ENCODE assay signal across 8 cellular contexts in genomic region chr3:184568918-184569829, GRCh38. TPM values are rescaled to one million over a fixed set of nuclear protein-coding genes. Genes with fewer than 3 reads are reported as not detected.
A peak's percentile ranks its signal among the peaks of the same experiment; 100 is the strongest.
DNase-seq lines count a peak whose midpoint lies in the region; ATAC-seq and TF ChIP-seq lines count a peak whose summit lies in the region.

No MANE protein-coding gene starts in this region.

- no TSS peak for BruUV-seq in OCI-LY7 (replicated peaks; lab: Mats Ljungman, UMichigan)

- no peak overlapping the region for H3K4me2 ChIP-seq in OCI-LY7 (ENCODE audit: low read length)

- TF ChIP-seq CTCF in gastrocnemius medialis (IDR thresholded peaks at IDR 0.05 in 4 of 5, conservative IDR thresholded peaks at IDR 0.05 in 1 of 5) = no peak
- TF ChIP-seq CTCF in OCI-LY7 (conservative IDR thresholded peaks at IDR 0.05; ENCODE audit: low read length) = no peak

- H3K4me3 ChIP-seq in gastrocnemius medialis = peak overlapping the region; percentile 52 to 64 (median 56)
- H3K4me3 ChIP-seq in OCI-LY7 (ENCODE audit: low read depth, low read length, poor library complexity, severe bottlenecking) = no peak overlapping the region

- TF ChIP-seq POLR2A in gastrocnemius medialis (IDR thresholded peaks at IDR 0.05) = no peak

- in situ Hi-C loops in gastrocnemius medialis (cut with MboI; ENCODE audit: low sequenced_read_pairs in 4 of 4) = no loop called here

- no peaks in the 10 kb centered on the region for H3K9me3 Mint-ChIP-seq in T-helper 2 cell treated with Interferon-gamma antibody and Interleukin-4, amounts not matched to agents 5 μg/mL and 100 μg/mL, for 36 hours

- POLR2A ChIA-PET in OCI-LY7 (lab: Charles Lee) = no interaction called here

- H3K27ac ChIP-seq in caudate nucleus (ENCODE audit: low read depth, low read length) (no peak overlapping the region), gastrocnemius medialis (peak overlapping the region; percentile 20 to 59 (median 36)), OCI-LY7 (ENCODE audit: low read depth, low read length, poor library complexity, severe bottlenecking) (no peak overlapping the region)

- no peaks in the 10 kb centered on the region for H3K9me3 ChIP-seq in gastrocnemius medialis
- no peaks in the 10 kb centered on the region for H3K9me3 ChIP-seq in OCI-LY7 (ENCODE audit: low read length)

- ATAC-seq in gastrocnemius medialis (peak; percentile 63 to 78), HG03432 (IDR thresholded peaks at IDR 0.05; ENCODE audit: unreplicated experiment) (no peak)

- H3K4me1 ChIP-seq in gastrocnemius medialis (peaks cover 0 to 15% of the 10 kb centered on the region in 2 donors), OCI-LY7 (ENCODE audit: insufficient read depth, low read length, poor library complexity, severe bottlenecking) (no peaks in the 10 kb centered on the region)

- intact Hi-C loops in gastrocnemius medialis (cut with DNase I; ENCODE audit: low total_unique reads) = no loop called here
- intact Hi-C loops in OCI-LY7 (cut with micrococcal nuclease; ENCODE audit: unreplicated experiment) = no loop called here

- H4K20me1 ChIP-seq in OCI-LY7 (ENCODE audit: insufficient read depth, low read length) = no peaks in the 10 kb centered on the region

- H3K79me2 ChIP-seq in OCI-LY7 (ENCODE audit: insufficient read depth, low read depth, low read length) = no peaks in the 10 kb centered on the region

- no peak overlapping the region for H3K27ac Mint-ChIP-seq in T-helper 2 cell treated with Interferon-gamma antibody and Interleukin-4, amounts not matched to agents 5 μg/mL and 100 μg/mL, for 36 hours

- H3K4me3 Mint-ChIP-seq in T-helper 2 cell treated with Interferon-gamma antibody and Interleukin-4, amounts not matched to agents 5 μg/mL and 100 μg/mL, for 36 hours = peak overlapping the region; percentile 36

- CTCF ChIA-PET in OCI-LY7 (lab: Charles Lee; ENCODE audit: unreplicated experiment) = no interaction called here

- peaks cover 2% of the 10 kb centered on the region for H3K4me1 Mint-ChIP-seq in T-helper 2 cell treated with Interferon-gamma antibody and Interleukin-4, amounts not matched to agents 5 μg/mL and 100 μg/mL, for 36 hours (ENCODE audit: low read depth)

- no peaks in the 10 kb centered on the region for H3K9me2 ChIP-seq in OCI-LY7 (ENCODE audit: insufficient read depth, low read length)

- no peak overlapping the region for H2AFZ ChIP-seq in OCI-LY7 (ENCODE audit: low read length)

- H3K27me3 ChIP-seq in gastrocnemius medialis = peaks cover 11 to 23% (median 22%) of the 10 kb centered on the region in 3 donors

- H3K36me3 ChIP-seq in gastrocnemius medialis (no peaks in the 10 kb centered on the region), OCI-LY7 (ENCODE audit: insufficient read depth, low read length) (no peaks in the 10 kb centered on the region)

- H3K27me3 Mint-ChIP-seq in T-helper 2 cell treated with Interferon-gamma antibody and Interleukin-4, amounts not matched to agents 5 μg/mL and 100 μg/mL, for 36 hours (ENCODE audit: low read depth) = peaks cover 61% of the 10 kb centered on the region

- no peaks in the 10 kb centered on the region for H3K36me3 Mint-ChIP-seq in T-helper 2 cell treated with Interferon-gamma antibody and Interleukin-4, amounts not matched to agents 5 μg/mL and 100 μg/mL, for 36 hours (ENCODE audit: low read depth)

- DNase-seq in T-helper 2 cell treated with Interferon-gamma antibody and Interleukin-4, amounts not matched to agents 5 μg/mL and 100 μg/mL, for 36 hours (ENCODE audit: low spot score) = no peak
- DNase-seq in T-helper 2 cell (no peak), caudate nucleus (lab: John Stamatoyannopoulos, UW) (peak in 46 of 61 donors; percentile 20 to 75 (median 52)), iris pigment epithelial cell (ENCODE audit: low read depth) (peak; percentile 87), gastrocnemius medialis (peak; percentile 48 to 67), OCI-LY7 (ENCODE audit: low spot score) (no peak)

TF ChIP-seq in PFSK-1, 5 proteins besides CTCF, POLR2A, EP300 and RAD21:
- TF ChIP-seq TAF1 (IDR thresholded peaks at IDR 0.05; ENCODE audit: borderline replicate concordance, insufficient read depth, low read length) (no peak), FOXP2 (optimal IDR thresholded peaks at IDR 0.05; ENCODE audit: borderline replicate concordance, extremely low read depth, extremely low read length, insufficient read depth) (no peak), SIN3A (IDR thresholded peaks at IDR 0.05; ENCODE audit: borderline replicate concordance, insufficient read depth, low read length) (peak; percentile 77; the same call in 1 of the 2 replicates), REST (IDR thresholded peaks at IDR 0.05; ENCODE audit: insufficient read depth in 1 of 2, low read depth in 2 of 2, low read length in 2 of 2) (peak in 1 of 2 experiments; percentile 68; a peak in 2 of 4 replicates), POLR2AphosphoS5 (IDR thresholded peaks at IDR 0.05; ENCODE audit: low read depth, low read length) (peak; percentile 71)

RNA-seq across cellular contexts. Expression of gene EPHB3, which starts 7.6 kb away (rescaled TPM):
- 70.6 TPM for polyA plus RNA-seq in PFSK-1 (2012; ENCODE audit: insufficient read length, low read depth)
- total RNA-seq in gastrocnemius medialis (under 1 TPM; 0.10 to 0.24 (median 0.12) TPM), OCI-LY7 (2022) (not detected in 2 replicates)
- total RNA-seq in OCI-LY7 (2014; rRNA removed; shearing (Covaris generic)) = not detected in 2 replicates

Comparison
In these comparisons a context has a peak if more than half of its experiments do, and no peak if none do; other contexts are left out.
1. DNase-seq: peak in caudate nucleus (46 of 61), iris pigment epithelial cell (single experiment) and gastrocnemius medialis (2 of 2); none in T-helper 2 cell treated with Interferon-gamma antibody and Interleukin-4, amounts not matched to agents 5 μg/mL and 100 μg/mL, for 36 hours (single experiment), T-helper 2 cell (0 of 5) and OCI-LY7 (single experiment).
2. H3K27ac ChIP-seq: peak in gastrocnemius medialis (4 of 4); none in caudate nucleus (single experiment) and OCI-LY7 (single experiment).